15 cellular contexts compared by ENCODE assay signal in the genomic region with DNA sequence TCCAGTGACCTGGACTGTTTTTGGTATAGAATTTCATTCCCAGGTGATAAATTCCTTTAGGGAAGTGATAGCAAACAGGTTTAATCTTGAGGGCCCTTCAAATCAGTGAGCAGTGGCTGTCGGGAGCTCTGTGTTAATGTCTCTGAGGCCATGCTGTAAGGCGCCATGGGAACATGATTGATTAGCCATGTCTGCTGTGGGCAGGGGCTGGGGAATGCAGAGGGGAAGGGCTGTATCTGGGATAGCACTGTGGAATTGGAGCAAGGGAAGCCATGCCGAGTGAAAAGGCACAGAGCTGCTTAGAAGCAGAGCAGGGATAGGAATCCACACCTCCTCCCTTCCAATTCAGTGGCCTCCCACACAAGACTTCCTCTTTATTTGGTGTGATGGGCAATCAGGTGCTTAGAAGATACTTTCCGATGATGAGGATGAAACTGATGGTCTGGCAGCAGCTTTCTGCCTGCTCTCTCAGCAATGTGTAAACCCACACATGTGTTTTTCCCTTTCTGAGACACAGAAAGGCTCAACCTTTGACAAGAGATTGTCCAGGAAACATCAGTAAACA.
"Had no signal": no experiment of that assay in that cellular context is flagged by ENCODE, and none has a peak within 500 bp of the region (broad histone marks: within the 10 kb centered on the region; RNA-seq: fewer than 3 reads in every experiment).

No MANE protein-coding gene starts in this region.

- H3K79me2 ChIP-seq: parathyroid adenoma had no signal

- H3K9me3 Mint-ChIP-seq: activated CD4-positive, alpha-beta T cell treated with anti-CD3 and anti-CD28 coated beads, Interleukin-2, amount 10 ng/mL, durations not matched to agents 7 days and 5 days; activated naive CD8-positive, alpha-beta T cell treated with anti-CD3 and anti-CD28 coated beads for 36 hours; central memory CD8-positive, alpha-beta T cell had no signal

- DNase-seq: activated CD4-positive, alpha-beta T cell treated with anti-CD3 and anti-CD28 coated beads, Interleukin-2, amount 10 ng/mL, durations not matched to agents 7 days and 5 days; activated CD4-positive, CD25-positive, alpha-beta regulatory T cell; activated CD8-positive, alpha-beta memory T cell treated with anti-CD3 and anti-CD28 coated beads, Interleukin-2, amount 50 U/mL, for 48 hours; activated naive CD8-positive, alpha-beta T cell treated with anti-CD3 and anti-CD28 coated beads for 36 hours; body of pancreas; effector memory CD4-positive, alpha-beta T cell; foreskin melanocyte; left cardiac atrium; lower lobe of right lung; midbrain; stimulated activated naive CD4-positive, alpha-beta T cell; transverse colon had no signal

- H3K4me3 Mint-ChIP-seq: activated CD4-positive, alpha-beta T cell treated with anti-CD3 and anti-CD28 coated beads, Interleukin-2, amount 10 ng/mL, durations not matched to agents 7 days and 5 days; activated naive CD8-positive, alpha-beta T cell treated with anti-CD3 and anti-CD28 coated beads for 36 hours; central memory CD8-positive, alpha-beta T cell had no signal

- H3K27ac ChIP-seq: body of pancreas, lower lobe of right lung, neutrophil, parathyroid adenoma, transverse colon had no signal

- H3K36me3 ChIP-seq: lower lobe of right lung, neutrophil, transverse colon had no signal

- H2AFZ ChIP-seq: parathyroid adenoma had no signal

- H3K4me1 Mint-ChIP-seq: central memory CD8-positive, alpha-beta T cell had no signal

- H3K4me3 ChIP-seq: body of pancreas, lower lobe of right lung, transverse colon had no signal

- H3K9me3 ChIP-seq: body of pancreas, lower lobe of right lung, neutrophil, transverse colon had no signal

- H3K27me3 ChIP-seq: body of pancreas, neutrophil, transverse colon had no signal

- H3K27ac Mint-ChIP-seq: activated CD4-positive, alpha-beta T cell treated with anti-CD3 and anti-CD28 coated beads, Interleukin-2, amount 10 ng/mL, durations not matched to agents 7 days and 5 days; activated naive CD8-positive, alpha-beta T cell treated with anti-CD3 and anti-CD28 coated beads for 36 hours had no signal

- H3K4me1 ChIP-seq: body of pancreas, lower lobe of right lung, parathyroid adenoma, transverse colon had no signal

- H3K36me3 Mint-ChIP-seq: activated naive CD8-positive, alpha-beta T cell treated with anti-CD3 and anti-CD28 coated beads for 36 hours had no signal

- ATAC-seq: body of pancreas, left cardiac atrium, lower lobe of right lung had no signal
